ENCODE assay signal across 22 cellular contexts in the genomic region with DNA sequence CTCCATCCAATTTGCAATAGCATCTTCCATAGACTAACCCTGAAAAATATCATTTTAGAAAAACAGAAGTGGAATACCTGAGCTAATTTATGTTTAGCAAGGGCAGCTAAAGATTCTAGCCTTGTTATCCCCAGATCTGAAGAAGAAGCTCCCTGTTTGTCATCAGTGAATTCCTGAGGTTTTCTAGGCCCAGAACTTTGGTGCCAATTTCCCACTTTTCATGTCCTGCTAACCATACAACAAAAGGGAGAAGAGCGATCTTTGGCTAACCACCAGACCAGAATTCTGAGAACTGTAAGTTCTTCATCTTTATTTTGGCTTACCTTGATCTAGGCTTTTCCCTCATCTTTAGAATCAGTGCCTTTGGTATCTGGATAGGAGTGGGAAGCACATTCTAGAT. TPM values are rescaled to one million over a fixed set of nuclear protein-coding genes. Genes with fewer than 3 reads are reported as not detected.
DNase-seq lines count a peak whose midpoint lies in the region; TF ChIP-seq lines count a peak whose summit lies in the region.
"Had no signal": no experiment of that assay in that cellular context is flagged by ENCODE, and none has a peak within 500 bp of the region (broad histone marks: within the 10 kb centered on the region; RNA-seq: fewer than 3 reads in every experiment).

No MANE protein-coding gene starts in this region.

- peak overlapping the region; percentile 88 for H3K27ac Mint-ChIP-seq in HFFc6
- H3K27ac Mint-ChIP-seq in endothelial cell (ENCODE audit: unreplicated experiment): no peak overlapping the region
- H3K27ac Mint-ChIP-seq in T-helper 2 cell treated with Interferon-gamma antibody and Interleukin-4, amounts not matched to agents 5 μg/mL and 100 μg/mL, for 36 hours: no peak overlapping the region
- H3K27ac Mint-ChIP-seq: CD4-positive, alpha-beta T cell had no signal

- H3K4me1 ChIP-seq in osteoblast (ENCODE audit: insufficient read depth, low read length) (peaks cover 20% of the 10 kb centered on the region), adrenal gland (replicated peaks in 1 of 2) (no peaks in the 10 kb centered on the region)
- H3K4me1 ChIP-seq: HAP-1 had no signal

- H3K27ac ChIP-seq in osteoblast (ENCODE audit: low read depth, low read length) (no peak overlapping the region), adrenal gland (no peak overlapping the region)
- H3K27ac ChIP-seq: BLaER1 treated with 17β-estradiol and CSF1 and Interleukin-3, amounts not matched to agents 10 nM and 100 nM had no signal

- H3K4me2 ChIP-seq in osteoblast (ENCODE audit: insufficient read depth, low read length): no peak overlapping the region
- H3K4me2 ChIP-seq: BLaER1 treated with 17β-estradiol and CSF1 and Interleukin-3, amounts not matched to agents 10 nM and 100 nM had no signal

- H3K27me3 ChIP-seq in osteoblast (ENCODE audit: insufficient read depth, low read length) (no peaks in the 10 kb centered on the region), adrenal gland (no peaks in the 10 kb centered on the region)
- H3K27me3 ChIP-seq: BLaER1 treated with 17β-estradiol and CSF1 and Interleukin-3, amounts not matched to agents 10 nM and 100 nM had no signal

- H3K36me3 ChIP-seq in osteoblast (ENCODE audit: insufficient read depth, low read length): no peaks in the 10 kb centered on the region
- H3K36me3 ChIP-seq in adrenal gland (replicated peaks in 1 of 2): no peaks in the 10 kb centered on the region
- H3K36me3 ChIP-seq: BLaER1 treated with 17β-estradiol and CSF1 and Interleukin-3, amounts not matched to agents 10 nM and 100 nM; HAP-1 had no signal

- intact Hi-C loops in adrenal gland (cut with DNase I): no loop called here

- no peaks in the 10 kb centered on the region for H4K20me1 ChIP-seq in osteoblast (ENCODE audit: insufficient read depth, low read length)
- H4K20me1 ChIP-seq: BLaER1 treated with 17β-estradiol and CSF1 and Interleukin-3, amounts not matched to agents 10 nM and 100 nM had no signal

- TF ChIP-seq CTCF in AG10803 (conservative IDR thresholded peaks at IDR 0.05; ENCODE audit: low read length): no peak
- TF ChIP-seq CTCF in HFFc6 (IDR thresholded peaks at IDR 0.05): no peak
- TF ChIP-seq CTCF in endothelial cell (IDR thresholded peaks at IDR 0.05; ENCODE audit: unreplicated experiment): no peak
- no peak for TF ChIP-seq CTCF in osteoblast (IDR thresholded peaks at IDR 0.05; ENCODE audit: extremely low read depth, low read depth, low read length)
- TF ChIP-seq CTCF in adrenal gland (IDR thresholded peaks at IDR 0.05): no peak

- WGBS in adrenal gland, 4 donors: 92 to 94% (median 93%) methylated on average over 1 of the region's 1 CpG

- H3K4me3 Mint-ChIP-seq in HFFc6 (peak overlapping the region; percentile 18; the same call in 1 of the 2 replicates), endothelial cell (ENCODE audit: unreplicated experiment) (peak overlapping the region; percentile 45)
- H3K4me3 Mint-ChIP-seq in T-helper 2 cell treated with Interferon-gamma antibody and Interleukin-4, amounts not matched to agents 5 μg/mL and 100 μg/mL, for 36 hours: no peak overlapping the region
- H3K4me3 Mint-ChIP-seq: CD4-positive, alpha-beta T cell had no signal

- peaks cover 74% of the 10 kb centered on the region for H3K4me1 Mint-ChIP-seq in HFFc6 (ENCODE audit: low read depth)
- H3K4me1 Mint-ChIP-seq in endothelial cell (ENCODE audit: unreplicated experiment): peaks cover 20% of the 10 kb centered on the region
- H3K4me1 Mint-ChIP-seq in T-helper 2 cell treated with Interferon-gamma antibody and Interleukin-4, amounts not matched to agents 5 μg/mL and 100 μg/mL, for 36 hours (ENCODE audit: low read depth): no peaks in the 10 kb centered on the region

- TF ChIP-seq POLR2A in adrenal gland (IDR thresholded peaks at IDR 0.05): no peak

- peaks cover 12% of the 10 kb centered on the region for H3K36me3 Mint-ChIP-seq in HFFc6 (ENCODE audit: low read depth)
- peaks cover 7% of the 10 kb centered on the region for H3K36me3 Mint-ChIP-seq in endothelial cell (ENCODE audit: low read depth, unreplicated experiment)
- H3K36me3 Mint-ChIP-seq in T-helper 2 cell treated with Interferon-gamma antibody and Interleukin-4, amounts not matched to agents 5 μg/mL and 100 μg/mL, for 36 hours (ENCODE audit: low read depth): no peaks in the 10 kb centered on the region

- H3K9me3 Mint-ChIP-seq in HFFc6: no peaks in the 10 kb centered on the region
- H3K9me3 Mint-ChIP-seq in endothelial cell (ENCODE audit: unreplicated experiment): no peaks in the 10 kb centered on the region
- no peaks in the 10 kb centered on the region for H3K9me3 Mint-ChIP-seq in T-helper 2 cell treated with Interferon-gamma antibody and Interleukin-4, amounts not matched to agents 5 μg/mL and 100 μg/mL, for 36 hours
- H3K9me3 Mint-ChIP-seq: CD4-positive, alpha-beta T cell had no signal

- no peaks in the 10 kb centered on the region for H3K79me2 ChIP-seq in osteoblast (ENCODE audit: insufficient read depth, low read length)

- H3K4me3 ChIP-seq in AG10803 (ENCODE audit: low read length): no peak overlapping the region
- H3K4me3 ChIP-seq in osteoblast (ENCODE audit: insufficient read depth, low read length): no peak overlapping the region
- no peak overlapping the region for H3K4me3 ChIP-seq in adrenal gland
- H3K4me3 ChIP-seq: BLaER1 treated with 17β-estradiol and CSF1 and Interleukin-3, amounts not matched to agents 10 nM and 100 nM; GM12878; HAP-1 had no signal

- H3K9me3 ChIP-seq in osteoblast (ENCODE audit: low read depth, low read length) (no peaks in the 10 kb centered on the region), adrenal gland (replicated peaks in 1 of 3) (no peaks in the 10 kb centered on the region)
- H3K9me3 ChIP-seq: BLaER1 treated with 17β-estradiol and CSF1 and Interleukin-3, amounts not matched to agents 10 nM and 100 nM; HAP-1 had no signal

- DNase-seq in AG10803 (ENCODE audit: low read depth) (peak; percentile 42), HFFc6 (peak; percentile 31), endothelial cell (ENCODE audit: low spot score) (no peak), osteoblast (ENCODE audit: insufficient read length, low spot score, missing footprints) (no peak), NCI-H2196 (lab: John Stamatoyannopoulos, UW; ENCODE audit: unreplicated experiment) (no peak), adrenal gland (no peak)
- DNase-seq in T-helper 2 cell treated with Interferon-gamma antibody and Interleukin-4, amounts not matched to agents 5 μg/mL and 100 μg/mL, for 36 hours (ENCODE audit: low spot score): no peak
- DNase-seq: AML-193; CD4-positive, alpha-beta T cell; GDM1; GOT3; Karpas-422; NCI-H1092 treated with DMSO at 0.1 percent for 48 hours; NCI-H1436; NCI-H187; NCI-H2081 treated with DMSO at 0.1 percent for 48 hours; NCI-H2171; NCI-H524; NCI-H774 had no signal

- peak overlapping the region; percentile 41 for H2AFZ ChIP-seq in osteoblast (ENCODE audit: low read length)

- no peaks in the 10 kb centered on the region for H3K27me3 Mint-ChIP-seq in HFFc6 (ENCODE audit: insufficient read depth)
- peaks cover 10% of the 10 kb centered on the region for H3K27me3 Mint-ChIP-seq in endothelial cell (ENCODE audit: unreplicated experiment)
- H3K27me3 Mint-ChIP-seq in T-helper 2 cell treated with Interferon-gamma antibody and Interleukin-4, amounts not matched to agents 5 μg/mL and 100 μg/mL, for 36 hours (ENCODE audit: low read depth): no peaks in the 10 kb centered on the region

RNA-seq across cellular contexts. Expression of gene RASGRP3, which starts 51.3 kb away (rescaled TPM):
- total RNA-seq in HFFc6 (2021; fragmentation: NEBNext Ultra II Directional; extraction: Animal tissue kit (Norgen Biotek cat#: 25700)): 1 to 10 TPM; 1.7 to 4.6 (median 3.0) TPM
- 487 TPM for total RNA-seq in endothelial cell (ENCODE audit: unreplicated experiment)
- total RNA-seq in osteoblast: 0.72 and 1.5 TPM in 2 replicates
- 10 to 100 TPM in 6 of 8 donors, 1 to 10 TPM in 2; 3.3 to 23.8 (median 11.0) TPM for total RNA-seq in adrenal gland
- 1 to 10 TPM; 2.5 to 8.2 (median 4.8) TPM for polyA plus RNA-seq in adrenal gland

Comparison
In these comparisons a context has a peak if more than half of its experiments do, and no peak if none do; other contexts are left out.
1. DNase-seq: peak in AG10803 (single experiment) and HFFc6 (single experiment); none in endothelial cell (single experiment), osteoblast (single experiment), NCI-H2196 (single experiment), T-helper 2 cell treated with Interferon-gamma antibody and Interleukin-4, amounts not matched to agents 5 μg/mL and 100 μg/mL, for 36 hours (single experiment) and adrenal gland (0 of 7).
2. RNA of gene RASGRP3, which starts 51.3 kb away (total RNA-seq): 487 TPM in endothelial cell (single experiment); 3.3 to 23.8 TPM in adrenal gland, 1.7 to 4.6 TPM in HFFc6 and 0.72 to 1.5 TPM in osteoblast; every median in the first group is over 10 times any median in the second.